In the genomic region with DNA sequence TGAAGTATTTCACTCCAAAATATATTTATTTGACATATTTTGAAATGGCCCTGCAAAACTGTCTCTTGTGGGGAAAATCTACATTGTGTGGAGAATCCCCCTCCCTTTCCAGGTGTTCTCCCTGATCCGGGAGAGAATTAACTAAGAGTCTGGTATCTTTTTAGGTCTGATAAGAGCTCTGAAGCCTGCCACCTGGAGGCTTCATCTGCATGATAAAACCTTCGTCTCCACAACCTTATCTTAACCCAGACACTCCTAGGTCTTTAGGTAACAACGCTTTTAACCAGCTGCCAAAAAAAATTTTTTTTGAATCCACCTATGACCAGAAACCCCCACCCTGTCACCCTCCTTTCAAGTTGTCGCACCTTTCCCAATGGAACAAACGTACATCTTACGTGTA, we compare ENCODE assay signal across 1 cellular context.
TF ChIP-seq lines count a peak whose summit lies in the region.

No MANE protein-coding gene starts in this region.

TF ChIP-seq in K562, 482 proteins besides CTCF, POLR2A, EP300 and RAD21 (continued from another document and continues in another):
- TF ChIP-seq, protein P1, sequence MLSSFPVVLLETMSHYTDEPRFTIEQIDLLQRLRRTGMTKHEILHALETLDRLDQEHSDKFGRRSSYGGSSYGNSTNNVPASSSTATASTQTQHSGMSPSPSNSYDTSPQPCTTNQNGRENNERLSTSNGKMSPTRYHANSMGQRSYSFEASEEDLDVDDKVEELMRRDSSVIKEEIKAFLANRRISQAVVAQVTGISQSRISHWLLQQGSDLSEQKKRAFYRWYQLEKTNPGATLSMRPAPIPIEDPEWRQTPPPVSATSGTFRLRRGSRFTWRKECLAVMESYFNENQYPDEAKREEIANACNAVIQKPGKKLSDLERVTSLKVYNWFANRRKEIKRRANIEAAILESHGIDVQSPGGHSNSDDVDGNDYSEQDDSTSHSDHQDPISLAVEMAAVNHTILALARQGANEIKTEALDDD (IDR thresholded peaks at IDR 0.05), result peak; percentile 52; the same call in 1 of the 2 replicates
- TF ChIP-seq, protein P2, sequence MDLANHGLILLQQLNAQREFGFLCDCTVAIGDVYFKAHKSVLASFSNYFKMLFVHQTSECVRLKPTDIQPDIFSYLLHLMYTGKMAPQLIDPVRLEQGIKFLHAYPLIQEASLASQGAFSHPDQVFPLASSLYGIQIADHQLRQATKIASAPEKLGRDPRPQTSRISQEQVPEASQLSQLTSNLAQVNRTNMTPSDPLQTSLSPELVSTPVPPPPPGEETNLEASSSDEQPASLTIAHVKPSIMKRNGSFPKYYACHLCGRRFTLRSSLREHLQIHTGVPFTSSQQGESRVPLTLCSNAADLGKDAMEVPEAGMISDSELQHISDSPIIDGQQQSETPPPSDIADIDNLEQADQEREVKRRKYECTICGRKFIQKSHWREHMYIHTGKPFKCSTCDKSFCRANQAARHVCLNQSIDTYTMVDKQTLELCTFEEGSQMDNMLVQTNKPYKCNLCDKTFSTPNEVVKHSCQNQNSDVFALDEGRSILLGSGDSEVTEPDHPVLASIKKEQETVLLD (IDR thresholded peaks at IDR 0.05), result no peak
- no peak for TF ChIP-seq HEY1 (CRISPR knock-in tag; IDR thresholded peaks at IDR 0.05; ENCODE audit: borderline replicate concordance)
- TF ChIP-seq, protein P3, sequence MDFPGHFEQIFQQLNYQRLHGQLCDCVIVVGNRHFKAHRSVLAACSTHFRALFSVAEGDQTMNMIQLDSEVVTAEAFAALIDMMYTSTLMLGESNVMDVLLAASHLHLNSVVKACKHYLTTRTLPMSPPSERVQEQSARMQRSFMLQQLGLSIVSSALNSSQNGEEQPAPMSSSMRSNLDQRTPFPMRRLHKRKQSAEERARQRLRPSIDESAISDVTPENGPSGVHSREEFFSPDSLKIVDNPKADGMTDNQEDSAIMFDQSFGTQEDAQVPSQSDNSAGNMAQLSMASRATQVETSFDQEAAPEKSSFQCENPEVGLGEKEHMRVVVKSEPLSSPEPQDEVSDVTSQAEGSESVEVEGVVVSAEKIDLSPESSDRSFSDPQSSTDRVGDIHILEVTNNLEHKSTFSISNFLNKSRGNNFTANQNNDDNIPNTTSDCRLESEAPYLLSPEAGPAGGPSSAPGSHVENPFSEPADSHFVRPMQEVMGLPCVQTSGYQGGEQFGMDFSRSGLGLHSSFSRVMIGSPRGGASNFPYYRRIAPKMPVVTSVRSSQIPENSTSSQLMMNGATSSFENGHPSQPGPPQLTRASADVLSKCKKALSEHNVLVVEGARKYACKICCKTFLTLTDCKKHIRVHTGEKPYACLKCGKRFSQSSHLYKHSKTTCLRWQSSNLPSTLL (IDR thresholded peaks at IDR 0.05), result no peak
- no peak for TF ChIP-seq NCOA6 (IDR thresholded peaks at IDR 0.05)
- TF ChIP-seq, protein P4, sequence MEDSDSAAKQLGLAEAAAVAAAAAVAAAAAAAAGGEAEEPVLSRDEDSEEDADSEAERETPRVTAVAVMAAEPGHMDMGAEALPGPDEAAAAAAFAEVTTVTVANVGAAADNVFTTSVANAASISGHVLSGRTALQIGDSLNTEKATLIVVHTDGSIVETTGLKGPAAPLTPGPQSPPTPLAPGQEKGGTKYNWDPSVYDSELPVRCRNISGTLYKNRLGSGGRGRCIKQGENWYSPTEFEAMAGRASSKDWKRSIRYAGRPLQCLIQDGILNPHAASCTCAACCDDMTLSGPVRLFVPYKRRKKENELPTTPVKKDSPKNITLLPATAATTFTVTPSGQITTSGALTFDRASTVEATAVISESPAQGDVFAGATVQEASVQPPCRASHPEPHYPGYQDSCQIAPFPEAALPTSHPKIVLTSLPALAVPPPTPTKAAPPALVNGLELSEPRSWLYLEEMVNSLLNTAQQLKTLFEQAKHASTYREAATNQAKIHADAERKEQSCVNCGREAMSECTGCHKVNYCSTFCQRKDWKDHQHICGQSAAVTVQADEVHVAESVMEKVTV (CRISPR knock-in tag; IDR thresholded peaks at IDR 0.05), result no peak
- peak; percentile 78 for TF ChIP-seq KLF16 (IDR thresholded peaks at IDR 0.05)
- peak; percentile 77 for TF ChIP-seq SMARCA4 (IDR thresholded peaks at IDR 0.05)
- no peak for TF ChIP-seq ETV5 (CRISPR knock-in tag; IDR thresholded peaks at IDR 0.05; ENCODE audit: low read depth)
- TF ChIP-seq RHOXF2B (CRISPR knock-in tag; conservative IDR thresholded peaks at IDR 0.05), result no peak
- no peak for TF ChIP-seq FOXP1 (CRISPR knock-in tag; IDR thresholded peaks at IDR 0.05)
- no peak for TF ChIP-seq CHD1 (IDR thresholded peaks at IDR 0.05; ENCODE audit: low read length)
- TF ChIP-seq CBFB (CRISPR knock-in tag; IDR thresholded peaks at IDR 0.05), result no peak
- TF ChIP-seq ZNF175 (CRISPR knock-in tag; IDR thresholded peaks at IDR 0.05; ENCODE audit: low read depth), result no peak
- TF ChIP-seq GTF2A2 (tag; IDR thresholded peaks at IDR 0.05), result no peak
- TF ChIP-seq MCM2 (IDR thresholded peaks at IDR 0.05; ENCODE audit: low read depth), result no peak
- 0 out of 2 replicates have a peak, but pooled peaks have one; percentile 27 for TF ChIP-seq GATA2 (CRISPR knock-in tag; IDR thresholded peaks at IDR 0.05)
- peak; percentile 83 for TF ChIP-seq POLR2AphosphoS5 (IDR thresholded peaks at IDR 0.05; ENCODE audit: control insufficient read depth, insufficient read depth, low read depth, low read length)
- no peak for TF ChIP-seq CBX2 (IDR thresholded peaks at IDR 0.05; ENCODE audit: insufficient read depth, low read length, poor library complexity, severe bottlenecking)
- TF ChIP-seq TCF7 (IDR thresholded peaks at IDR 0.05; ENCODE audit: borderline replicate concordance), result no peak
- no peak for TF ChIP-seq ZKSCAN8 (CRISPR knock-in tag; IDR thresholded peaks at IDR 0.05)
- TF ChIP-seq CXXC5 (CRISPR knock-in tag; IDR thresholded peaks at IDR 0.05), result peak; percentile 68
- no peak for TF ChIP-seq TEAD2 (tag; IDR thresholded peaks at IDR 0.05)
- TF ChIP-seq PTTG1 (tag; IDR thresholded peaks at IDR 0.05; ENCODE audit: low read depth), result no peak
- TF ChIP-seq TCF3 (CRISPR knock-in tag; IDR thresholded peaks at IDR 0.05), result peak; percentile 81
- TF ChIP-seq MCM7 (IDR thresholded peaks at IDR 0.05), result no peak
- TF ChIP-seq BRD9 (IDR thresholded peaks at IDR 0.05; ENCODE audit: low read depth, partially characterized antibody), result no peak
- no peak for TF ChIP-seq ZNF217 (CRISPR knock-in tag; IDR thresholded peaks at IDR 0.05)
- TF ChIP-seq SOX6 (IDR thresholded peaks at IDR 0.05), result peak; percentile 82
- TF ChIP-seq HDAC8 (tag; IDR thresholded peaks at IDR 0.05), result no peak
- no peak for TF ChIP-seq SP2 (IDR thresholded peaks at IDR 0.05; ENCODE audit: extremely low read depth, low read depth, low read length, poor library complexity, severe bottlenecking)
- no peak for TF ChIP-seq HMG20B (CRISPR knock-in tag; IDR thresholded peaks at IDR 0.05)
- TF ChIP-seq ZNF134 (CRISPR knock-in tag; conservative IDR thresholded peaks at IDR 0.05), result no peak
- TF ChIP-seq ZNF408 (CRISPR knock-in tag; IDR thresholded peaks at IDR 0.05; ENCODE audit: low read depth), result no peak
- TF ChIP-seq, protein P5, sequence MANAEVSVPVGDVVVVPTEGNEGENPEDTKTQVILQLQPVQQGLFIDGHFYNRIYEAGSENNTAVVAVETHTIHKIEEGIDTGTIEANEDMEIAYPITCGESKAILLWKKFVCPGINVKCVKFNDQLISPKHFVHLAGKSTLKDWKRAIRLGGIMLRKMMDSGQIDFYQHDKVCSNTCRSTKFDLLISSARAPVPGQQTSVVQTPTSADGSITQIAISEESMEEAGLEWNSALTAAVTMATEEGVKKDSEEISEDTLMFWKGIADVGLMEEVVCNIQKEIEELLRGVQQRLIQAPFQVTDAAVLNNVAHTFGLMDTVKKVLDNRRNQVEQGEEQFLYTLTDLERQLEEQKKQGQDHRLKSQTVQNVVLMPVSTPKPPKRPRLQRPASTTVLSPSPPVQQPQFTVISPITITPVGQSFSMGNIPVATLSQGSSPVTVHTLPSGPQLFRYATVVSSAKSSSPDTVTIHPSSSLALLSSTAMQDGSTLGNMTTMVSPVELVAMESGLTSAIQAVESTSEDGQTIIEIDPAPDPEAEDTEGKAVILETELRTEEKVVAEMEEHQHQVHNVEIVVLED (CRISPR knock-in tag; IDR thresholded peaks at IDR 0.05), result no peak
- TF ChIP-seq SIRT6 (IDR thresholded peaks at IDR 0.05; ENCODE audit: low read depth, low read length), result no peak
- TF ChIP-seq TAL1 (IDR thresholded peaks at IDR 0.05), result peak; percentile 91
- TF ChIP-seq SIX5 (IDR thresholded peaks at IDR 0.05; ENCODE audit: borderline replicate concordance in 1 of 2, insufficient read depth in 1 of 2, low read depth in 1 of 2, low read length in 2 of 2), result no peak
- TF ChIP-seq HSF4 (CRISPR knock-in tag; IDR thresholded peaks at IDR 0.05; ENCODE audit: borderline replicate concordance), result no peak
- TF ChIP-seq RBM14 (IDR thresholded peaks at IDR 0.05; ENCODE audit: borderline replicate concordance, insufficient read depth, low read depth, low read length), result no peak
- TF ChIP-seq, protein P6, sequence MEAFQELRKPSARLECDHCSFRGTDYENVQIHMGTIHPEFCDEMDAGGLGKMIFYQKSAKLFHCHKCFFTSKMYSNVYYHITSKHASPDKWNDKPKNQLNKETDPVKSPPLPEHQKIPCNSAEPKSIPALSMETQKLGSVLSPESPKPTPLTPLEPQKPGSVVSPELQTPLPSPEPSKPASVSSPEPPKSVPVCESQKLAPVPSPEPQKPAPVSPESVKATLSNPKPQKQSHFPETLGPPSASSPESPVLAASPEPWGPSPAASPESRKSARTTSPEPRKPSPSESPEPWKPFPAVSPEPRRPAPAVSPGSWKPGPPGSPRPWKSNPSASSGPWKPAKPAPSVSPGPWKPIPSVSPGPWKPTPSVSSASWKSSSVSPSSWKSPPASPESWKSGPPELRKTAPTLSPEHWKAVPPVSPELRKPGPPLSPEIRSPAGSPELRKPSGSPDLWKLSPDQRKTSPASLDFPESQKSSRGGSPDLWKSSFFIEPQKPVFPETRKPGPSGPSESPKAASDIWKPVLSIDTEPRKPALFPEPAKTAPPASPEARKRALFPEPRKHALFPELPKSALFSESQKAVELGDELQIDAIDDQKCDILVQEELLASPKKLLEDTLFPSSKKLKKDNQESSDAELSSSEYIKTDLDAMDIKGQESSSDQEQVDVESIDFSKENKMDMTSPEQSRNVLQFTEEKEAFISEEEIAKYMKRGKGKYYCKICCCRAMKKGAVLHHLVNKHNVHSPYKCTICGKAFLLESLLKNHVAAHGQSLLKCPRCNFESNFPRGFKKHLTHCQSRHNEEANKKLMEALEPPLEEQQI (IDR thresholded peaks at IDR 0.05), result no peak
- TF ChIP-seq SIN3A (IDR thresholded peaks at IDR 0.05; ENCODE audit: borderline replicate concordance in 2 of 2, control insufficient read depth in 1 of 2, low read depth in 2 of 2, low read length in 2 of 2), result no peak
- TF ChIP-seq ZNF274 (IDR thresholded peaks at IDR 0.05; ENCODE audit: borderline replicate concordance, low read depth, low read length), result no peak
- no peak for TF ChIP-seq KLF1 (tag; IDR thresholded peaks at IDR 0.05)
- TF ChIP-seq EP400 (IDR thresholded peaks at IDR 0.05), result no peak
- TF ChIP-seq, protein P7, sequence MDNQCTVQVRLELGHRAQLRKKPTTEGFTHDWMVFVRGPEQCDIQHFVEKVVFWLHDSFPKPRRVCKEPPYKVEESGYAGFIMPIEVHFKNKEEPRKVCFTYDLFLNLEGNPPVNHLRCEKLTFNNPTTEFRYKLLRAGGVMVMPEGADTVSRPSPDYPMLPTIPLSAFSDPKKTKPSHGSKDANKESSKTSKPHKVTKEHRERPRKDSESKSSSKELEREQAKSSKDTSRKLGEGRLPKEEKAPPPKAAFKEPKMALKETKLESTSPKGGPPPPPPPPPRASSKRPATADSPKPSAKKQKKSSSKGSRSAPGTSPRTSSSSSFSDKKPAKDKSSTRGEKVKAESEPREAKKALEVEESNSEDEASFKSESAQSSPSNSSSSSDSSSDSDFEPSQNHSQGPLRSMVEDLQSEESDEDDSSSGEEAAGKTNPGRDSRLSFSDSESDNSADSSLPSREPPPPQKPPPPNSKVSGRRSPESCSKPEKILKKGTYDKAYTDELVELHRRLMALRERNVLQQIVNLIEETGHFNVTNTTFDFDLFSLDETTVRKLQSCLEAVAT (IDR thresholded peaks at IDR 0.05), result no peak
- TF ChIP-seq MTA2 (IDR thresholded peaks at IDR 0.05; ENCODE audit: low read depth), result peak; percentile 79
- TF ChIP-seq PRMT5 (CRISPR knock-in tag; IDR thresholded peaks at IDR 0.05), result no peak
- no peak for TF ChIP-seq L3MBTL2 (IDR thresholded peaks at IDR 0.05)
- no peak for TF ChIP-seq ZZZ3 (IDR thresholded peaks at IDR 0.05)
- no peak for TF ChIP-seq BACH1 (tag; IDR thresholded peaks at IDR 0.05)
- TF ChIP-seq TAF9B (IDR thresholded peaks at IDR 0.05; ENCODE audit: partially characterized antibody), result no peak
- TF ChIP-seq, protein P8, sequence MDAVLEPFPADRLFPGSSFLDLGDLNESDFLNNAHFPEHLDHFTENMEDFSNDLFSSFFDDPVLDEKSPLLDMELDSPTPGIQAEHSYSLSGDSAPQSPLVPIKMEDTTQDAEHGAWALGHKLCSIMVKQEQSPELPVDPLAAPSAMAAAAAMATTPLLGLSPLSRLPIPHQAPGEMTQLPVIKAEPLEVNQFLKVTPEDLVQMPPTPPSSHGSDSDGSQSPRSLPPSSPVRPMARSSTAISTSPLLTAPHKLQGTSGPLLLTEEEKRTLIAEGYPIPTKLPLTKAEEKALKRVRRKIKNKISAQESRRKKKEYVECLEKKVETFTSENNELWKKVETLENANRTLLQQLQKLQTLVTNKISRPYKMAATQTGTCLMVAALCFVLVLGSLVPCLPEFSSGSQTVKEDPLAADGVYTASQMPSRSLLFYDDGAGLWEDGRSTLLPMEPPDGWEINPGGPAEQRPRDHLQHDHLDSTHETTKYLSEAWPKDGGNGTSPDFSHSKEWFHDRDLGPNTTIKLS (IDR thresholded peaks at IDR 0.05; ENCODE audit: borderline replicate concordance, low read depth), result no peak
- TF ChIP-seq, protein P9, sequence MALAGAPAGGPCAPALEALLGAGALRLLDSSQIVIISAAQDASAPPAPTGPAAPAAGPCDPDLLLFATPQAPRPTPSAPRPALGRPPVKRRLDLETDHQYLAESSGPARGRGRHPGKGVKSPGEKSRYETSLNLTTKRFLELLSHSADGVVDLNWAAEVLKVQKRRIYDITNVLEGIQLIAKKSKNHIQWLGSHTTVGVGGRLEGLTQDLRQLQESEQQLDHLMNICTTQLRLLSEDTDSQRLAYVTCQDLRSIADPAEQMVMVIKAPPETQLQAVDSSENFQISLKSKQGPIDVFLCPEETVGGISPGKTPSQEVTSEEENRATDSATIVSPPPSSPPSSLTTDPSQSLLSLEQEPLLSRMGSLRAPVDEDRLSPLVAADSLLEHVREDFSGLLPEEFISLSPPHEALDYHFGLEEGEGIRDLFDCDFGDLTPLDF (CRISPR knock-in tag; IDR thresholded peaks at IDR 0.05), result no peak
- TF ChIP-seq BCL6 (CRISPR knock-in tag; IDR thresholded peaks at IDR 0.05), result no peak
- no peak for TF ChIP-seq MIER1 (IDR thresholded peaks at IDR 0.05; ENCODE audit: low read depth)
- TF ChIP-seq NEUROD1 (IDR thresholded peaks at IDR 0.05; ENCODE audit: borderline replicate concordance, low read depth, low read length, partially characterized antibody), result no peak
- peak; percentile 77; the same call in 1 of the 2 replicates for TF ChIP-seq SMARCE1 (IDR thresholded peaks at IDR 0.05)
- TF ChIP-seq ZNF212 (CRISPR knock-in tag; IDR thresholded peaks at IDR 0.05), result no peak
- no peak for TF ChIP-seq JUNB (CRISPR knock-in tag; conservative IDR thresholded peaks at IDR 0.05)
- peak; percentile 95 for TF ChIP-seq CBFA2T3 (IDR thresholded peaks at IDR 0.05)
- no peak for TF ChIP-seq KLF6 (CRISPR knock-in tag; IDR thresholded peaks at IDR 0.05; ENCODE audit: borderline replicate concordance)
- peak; percentile 75 for TF ChIP-seq NFIC (IDR thresholded peaks at IDR 0.05)
